Comparison of ENCODE assay signal across 14 cellular contexts in genomic region chr1:165747632-165748452, GRCh38. TPM values are rescaled to one million over a fixed set of nuclear protein-coding genes. Genes with fewer than 3 reads are reported as not detected.
DNase-seq lines count a peak whose midpoint lies in the region; ATAC-seq, FAIRE-seq and TF ChIP-seq lines count a peak whose summit lies in the region.
"Had no signal": no experiment of that assay in that cellular context is flagged by ENCODE, and none has a peak within 500 bp of the region (broad histone marks: within the 10 kb centered on the region; RNA-seq: fewer than 3 reads in every experiment).

No MANE protein-coding gene starts in this region.

- FAIRE-seq in small intestine (lab: Jason Lieb, UNC): no peak

- 65% methylated on average over 9 of the region's 9 CpGs for WGBS in right lobe of liver (ENCODE audit: insufficient coverage, low coverage, low lambda C conversion rate, missing lambda C conversion rate)
- WGBS in small intestine, 3 donors: 46 to 79% (median 53%) methylated on average over 9 of the region's 9 CpGs

- TF ChIP-seq CTCF in colonic mucosa (IDR thresholded peaks at IDR 0.05) (no peak), right lobe of liver (IDR thresholded peaks at IDR 0.05) (no peak)

- H3K27me3 ChIP-seq in colonic mucosa: no peaks in the 10 kb centered on the region
- no peaks in the 10 kb centered on the region for H3K27me3 ChIP-seq in right lobe of liver
- H3K27me3 ChIP-seq in small intestine (ENCODE audit: control insufficient read depth in 2 of 2, insufficient read depth in 2 of 2, low read length in 2 of 2): no peaks in the 10 kb centered on the region

- H3K4me1 ChIP-seq in colonic mucosa: no peaks in the 10 kb centered on the region
- H3K4me1 ChIP-seq in right lobe of liver: peaks cover 0 to 20% (median 3%) of the 10 kb centered on the region in 4 donors
- peaks cover 0 to 2% of the 10 kb centered on the region in 2 donors for H3K4me1 ChIP-seq in small intestine (ENCODE audit: control insufficient read depth in 2 of 2, insufficient read depth in 1 of 2, low read depth in 1 of 2, low read length in 1 of 2)

- H3K4me3 ChIP-seq in colonic mucosa: no peak overlapping the region
- no peak overlapping the region for H3K4me3 ChIP-seq in right lobe of liver
- no peak overlapping the region for H3K4me3 ChIP-seq in small intestine (ENCODE audit: low read depth in 1 of 2, low read length in 2 of 2)

- intact Hi-C loops in colonic mucosa (cut with DNase I) (no loop called here), right lobe of liver (cut with DNase I) (no loop called here)

- no peak for TF ChIP-seq POLR2A in right lobe of liver (IDR thresholded peaks at IDR 0.05)

- H3K36me3 ChIP-seq in colonic mucosa (peaks cover 1% of the 10 kb centered on the region), right lobe of liver (peaks cover 0 to 23% (median 8%) of the 10 kb centered on the region in 4 donors), small intestine (ENCODE audit: control insufficient read depth in 2 of 2, insufficient read depth in 2 of 2, low read length in 2 of 2) (peaks cover 0 to 2% of the 10 kb centered on the region in 2 donors)

- ATAC-seq in right lobe of liver (peak; percentile 88 to 96 (median 94)), HG03342 (IDR thresholded peaks at IDR 0.05; ENCODE audit: unreplicated experiment) (no peak)

- H3K27ac ChIP-seq in colonic mucosa (peak overlapping the region; percentile 34), right lobe of liver (peak overlapping the region in 1 of 3 donors; percentile 33), small intestine (ENCODE audit: low read depth in 1 of 2, low read length in 1 of 2) (peak overlapping the region; percentile 3 to 39)
- H3K27ac ChIP-seq: RWPE1 had no signal

- no peak overlapping the region for H3K9ac ChIP-seq in colonic mucosa (ENCODE audit: low read depth in 2 of 2, low read length in 2 of 2)

- no peaks in the 10 kb centered on the region for H3K9me3 ChIP-seq in colonic mucosa
- H3K9me3 ChIP-seq in right lobe of liver: no peaks in the 10 kb centered on the region
- no peaks in the 10 kb centered on the region for H3K9me3 ChIP-seq in small intestine (ENCODE audit: control insufficient read depth, low read depth)

- peak; percentile 57 for DNase-seq in HuH-7 (ENCODE audit: low spot score)
- DNase-seq in colonic mucosa: peak; percentile 47
- no peak for DNase-seq in right lobe of liver
- peak; percentile 96 for DNase-seq in small intestine
- DNase-seq in cerebellar nuclear complex (lab: John Stamatoyannopoulos, UW): no peak
- no peak for DNase-seq in AG08395 (ENCODE audit: low spot score)
- DNase-seq: C1 segment of cervical spinal cord, DMS53, H7, Kasumi-1, NCI-H2029, NCI-H524 had no signal

RNA-seq across cellular contexts. Expression of gene TMCO1, which starts 20.8 kb away (rescaled TPM):
- total RNA-seq in colonic mucosa (100 to 1,000 TPM; 149 to 173 TPM), right lobe of liver (10 to 100 TPM; 54.7 to 92.9 (median 75.9) TPM)
- 100 to 1,000 TPM in 1 of 3 donors, 10 to 100 TPM in 2; 68.7 to 143 (median 87.5) TPM for polyA plus RNA-seq in small intestine

RNA-seq across cellular contexts. Expression of gene ALDH9A1, which starts 49.5 kb away (rescaled TPM):
- 10 to 100 TPM; 62.3 to 77.4 TPM for total RNA-seq in colonic mucosa
- total RNA-seq in right lobe of liver: 100 to 1,000 TPM in 3 of 6 experiments, 10 to 100 TPM in 3; 69.7 to 139 (median 93.8) TPM
- polyA plus RNA-seq in small intestine: 10 to 100 TPM; 53.0 to 65.1 (median 55.6) TPM

Comparison
In these comparisons a context has a peak if more than half of its experiments do, and no peak if none do; other contexts are left out.
1. DNase-seq: peak in HuH-7 (single experiment), colonic mucosa (single experiment) and small intestine (single experiment); none in right lobe of liver (0 of 3), cerebellar nuclear complex (0 of 2) and AG08395 (single experiment).